ENCODE assay signal across 8 cellular contexts in genomic region chr11:125624756-125625213, GRCh38. TPM values are rescaled to one million over a fixed set of nuclear protein-coding genes. Genes with fewer than 3 reads are reported as not detected.
DNase-seq lines count a peak whose midpoint lies in the region; TF ChIP-seq lines count a peak whose summit lies in the region.

TSS of gene CHEK1 (plus strand) at chr11:125625163. CDS start at chr11:125626769, 1,606 bp downstream.

- peak within 1 kb of the TSS; percentile 88 for H3K4me2 ChIP-seq in PC-9

- DNase-seq in DMS53 treated with DMSO at 0.1 percent for 48 hours (lab: John Stamatoyannopoulos, UW; ENCODE audit: unreplicated experiment) (peak; percentile 32), PC-9 (no peak), endodermal cell (peak; percentile 50), occipital lobe (lab: John Stamatoyannopoulos, UW) (no peak), HCEC 1CT (no peak), GM03348 (ENCODE audit: low spot score) (no peak), NCI-H226 (no peak)
- DNase-seq in activated effector memory CD4-positive, alpha-beta T cell treated with Interleukin-2 at 50 U/mL for 16 hours = no peak

- peak within 1 kb of the TSS; percentile 77 for H3K27ac ChIP-seq in PC-9
- peak within 1 kb of the TSS; percentile 96 for H3K27ac ChIP-seq in endodermal cell (ENCODE audit: low read depth, low read length)

- TF ChIP-seq CTCF in PC-9 (conservative IDR thresholded peaks at IDR 0.05) (no peak), endodermal cell (conservative IDR thresholded peaks at IDR 0.05) (no peak)

- H3K9me3 ChIP-seq in PC-9 (ENCODE audit: insufficient read depth, low read depth) (no peaks in the 10 kb centered on the region), endodermal cell (ENCODE audit: control insufficient read depth, low read length) (no peaks in the 10 kb centered on the region)

- H3K4me3 Mint-ChIP-seq in endodermal cell = peak within 1 kb of the TSS; percentile 84

- peaks cover 15% of the 10 kb centered on the region for H3K4me1 ChIP-seq in PC-9 (replicated peaks; ENCODE audit: insufficient read depth)
- H3K4me1 ChIP-seq in endodermal cell (ENCODE audit: control insufficient read depth, insufficient read depth, low read length) = peaks cover 4% of the 10 kb centered on the region

- CTCF ChIA-PET in PC-9 (lab: Charles Lee) = no interaction called here

- POLR2A ChIA-PET in PC-9 (lab: Charles Lee; ENCODE audit: unreplicated experiment) = interaction anchor here (0.7 kb wide), 1 partner anchor 268 kb away, joined by 4 read pairs; no protein-coding TSS in a partner anchor

- H3K9me2 ChIP-seq in PC-9 (ENCODE audit: insufficient read depth) = no peaks in the 10 kb centered on the region

- no peaks in the 10 kb centered on the region for H3K9me3 Mint-ChIP-seq in endodermal cell

- BruUV-seq in PC-9 (replicated peaks; lab: Mats Ljungman, UMichigan) = no TSS peak

- H3K36me3 Mint-ChIP-seq in endodermal cell (ENCODE audit: low read depth) = peaks cover 36% of the 10 kb centered on the region

- H3K27me3 Mint-ChIP-seq in endodermal cell (ENCODE audit: insufficient read depth) = no peaks in the 10 kb centered on the region

- intact Hi-C loops in PC-9 (cut with micrococcal nuclease; ENCODE audit: unreplicated experiment) = loop anchor here (1.0 to 5.0 kb wide), 3 partner anchors 32 to 263 kb away; partner anchors contain the start of genes EI24, HYLS1 and STT3A

- H2AFZ ChIP-seq in PC-9 = peak within 1 kb of the TSS; percentile 90

- peak within 1 kb of the TSS; percentile 71 for H3K4me3 ChIP-seq in PC-9
- peak within 1 kb of the TSS; percentile 99 for H3K4me3 ChIP-seq in endodermal cell (ENCODE audit: low read length)

- 86% methylated on average over 9 of the region's 9 CpGs for WGBS in endodermal cell (ENCODE audit: insufficient coverage in 1 of 2, insufficient read length in 1 of 2), 2 experiments

- H3K79me2 ChIP-seq in PC-9 (ENCODE audit: low read depth) = peaks cover 13% of the 10 kb centered on the region

- peaks cover 28% of the 10 kb centered on the region for H3F3A ChIP-seq in PC-9 (ENCODE audit: insufficient read depth, low read depth)

- no peaks in the 10 kb centered on the region for H3K27me3 ChIP-seq in PC-9 (ENCODE audit: insufficient read depth, low read depth)
- no peaks in the 10 kb centered on the region for H3K27me3 ChIP-seq in endodermal cell (ENCODE audit: control insufficient read depth, insufficient read depth, low read length, poor library complexity, severe bottlenecking)

- H3K36me3 ChIP-seq in PC-9 (ENCODE audit: low read depth) (peaks cover 29% of the 10 kb centered on the region), endodermal cell (ENCODE audit: control insufficient read depth, insufficient read depth, low read length) (peaks cover 50% of the 10 kb centered on the region)

- no peaks in the 10 kb centered on the region for H4K20me1 ChIP-seq in PC-9 (ENCODE audit: insufficient read depth)

- H3K4me1 Mint-ChIP-seq in endodermal cell = peaks cover 11% of the 10 kb centered on the region

- peak within 1 kb of the TSS; percentile 92 for H3K9ac ChIP-seq in endodermal cell (ENCODE audit: extremely low read depth, low read length, poor library complexity, severe bottlenecking)

- H3K27ac Mint-ChIP-seq in endodermal cell = peak within 1 kb of the TSS; percentile 96

RNA-seq across cellular contexts. Expression of gene CHEK1, which starts in this region (rescaled TPM):
- total RNA-seq in PC-9 (2021) (36.5 and 39.8 TPM in 2 replicates), endodermal cell (100 to 1,000 TPM; 103 to 123 TPM), occipital lobe (17.5 TPM)
- 59.6 TPM for polyA plus RNA-seq in endodermal cell (2013, experiment 1 of 2)
- polyA plus RNA-seq in endodermal cell (2013, experiment 2 of 2) = 62.9 TPM

Comparison
In these comparisons a context has a peak if more than half of its experiments do, and no peak if none do; other contexts are left out.
1. DNase-seq: peak in DMS53 treated with DMSO at 0.1 percent for 48 hours (single experiment) and endodermal cell (single experiment); none in PC-9 (0 of 2), occipital lobe (single experiment), HCEC 1CT (single experiment), GM03348 (single experiment), NCI-H226 (single experiment) and activated effector memory CD4-positive, alpha-beta T cell treated with Interleukin-2 at 50 U/mL for 16 hours (single experiment).